26 cellular contexts compared by ENCODE assay signal in genomic region chr3:195118671-195119070, GRCh38.
A peak's percentile ranks its signal among the peaks of the same experiment; 100 is the strongest.
DNase-seq lines count a peak whose midpoint lies in the region; ATAC-seq, FAIRE-seq and TF ChIP-seq lines count a peak whose summit lies in the region.
"Had no signal": no experiment of that assay in that cellular context is flagged by ENCODE, and none has a peak within 500 bp of the region (broad histone marks: within the 10 kb centered on the region; RNA-seq: fewer than 3 reads in every experiment).

No MANE protein-coding gene starts in this region.

- in situ Hi-C loops in K562 (cut with MboI) = no loop called here

- H3K4me3 ChIP-seq in right cardiac atrium (ENCODE audit: low read length) (no peak overlapping the region), K562 (no peak overlapping the region), fibroblast of pulmonary artery (replicated peaks; ENCODE audit: low read depth, low read length) (no peak overlapping the region), vagina (no peak overlapping the region)
- H3K4me3 ChIP-seq: esophagus muscularis mucosa, left lung, tibial artery had no signal

- no peak for FAIRE-seq in K562 (lab: Jason Lieb, UNC)
- FAIRE-seq: small intestine had no signal

- POLR2A ChIA-PET in K562 (lab: Yijun Ruan, JAX) = no interaction called here

- WGBS in right cardiac atrium = 82% methylated on average over 13 of the region's 13 CpGs
- 73% methylated on average over 13 of the region's 13 CpGs for WGBS in K562 (ENCODE audit: insufficient coverage, low coverage, missing lambda C conversion rate)

- no peaks in the 10 kb centered on the region for H4K20me1 ChIP-seq in K562 (replicated peaks; ENCODE audit: control insufficient read depth, insufficient read depth, low read length)

- BruUV-seq in K562 (replicated peaks; lab: Mats Ljungman, UMichigan) = no TSS peak

- DNase-seq in right cardiac atrium = no peak
- DNase-seq in Right ventricle myocardium superior = no peak
- no peak for DNase-seq in K562 (ENCODE audit: extremely low read depth in 1 of 4, low spot score in 3 of 4)
- DNase-seq in fibroblast of pulmonary artery (ENCODE audit: low read depth) = peak; percentile 64
- DNase-seq in vagina (ENCODE audit: extremely low spot score in 2 of 2) = no peak
- no peak for DNase-seq in NCI-H82 (lab: John Stamatoyannopoulos, UW)
- no peak for DNase-seq in COLO668 (lab: John Stamatoyannopoulos, UW; ENCODE audit: unreplicated experiment)
- DNase-seq in NCI-H345 treated with DMSO at 0.1 percent for 48 hours (lab: John Stamatoyannopoulos, UW; ENCODE audit: unreplicated experiment) = no peak
- DNase-seq: activated CD4-positive, alpha-beta T cell treated with anti-CD3 and anti-CD28 coated beads for 4 hours; activated effector memory CD4-positive, alpha-beta T cell treated with anti-CD3 and anti-CD28 coated beads, Interleukin-2, amount 50 U/mL, for 16 hours; activated naive CD8-positive, alpha-beta T cell treated with anti-CD3 and anti-CD28 coated beads, Interleukin-2, amount 10 ng/mL, durations not matched to agents 7 days and 5 days; activated T-cell treated with anti-CD3 and anti-CD28 coated beads, Interleukin-2, amount 50 U/mL, for 1 hour; AML-193; DMS79 treated with DMSO at 0.1 percent for 48 hours; effector CD4-positive, alpha-beta T cell; KG1; left lung; naive thymus-derived CD4-positive, alpha-beta T cell; NCI-H1436; NCI-H345; stimulated activated CD4-positive, alpha-beta T cell treated with anti-CD3 and anti-CD28 coated beads, Interleukin-1b, Interleukin-23, amount 100 ng/mL, for 48 hours; stimulated activated CD8-positive, alpha-beta memory T cell treated with anti-CD3 and anti-CD28 coated beads, Interleukin-4, amount 100 ng/mL, for 48 hours; stimulated activated naive CD8-positive, alpha-beta T cell treated with anti-CD3 and anti-CD28 coated beads, Interleukin-15, amount 100 ng/mL, for 72 hours; tibial artery had no signal

- H3K9ac ChIP-seq in K562 (ENCODE audit: insufficient read depth in 1 of 2, low read depth in 2 of 2, low read length in 2 of 2) = peak overlapping the region in 1 of 2 experiments; percentile 60; a peak in 1 of 4 replicates

- intact Hi-C loops in right cardiac atrium (cut with DNase I) = no loop called here
- intact Hi-C loops in Right ventricle myocardium superior (cut with DNase I) = no loop called here
- intact Hi-C loops in K562 (cut with micrococcal nuclease) = loop anchor here (5.0 to 10.0 kb wide), 3 partner anchors 34 to 139 kb away; no protein-coding TSS in a partner anchor
- intact Hi-C loops in vagina (cut with DNase I) = no loop called here

- TF ChIP-seq POLR2A in K562 (conservative IDR thresholded peaks at IDR 0.05) = no peak
- TF ChIP-seq POLR2A in vagina (IDR thresholded peaks at IDR 0.05) = no peak

- H3K4me2 ChIP-seq in K562 (ENCODE audit: insufficient read depth, low read length) = peak overlapping the region; percentile 47; the same call in 1 of the 2 replicates

- H2AFZ ChIP-seq in K562 (ENCODE audit: low read depth, low read length) = no peak overlapping the region

- H3K27ac ChIP-seq in right cardiac atrium (ENCODE audit: low read length) (peak overlapping the region; percentile 54), K562 (ENCODE audit: extremely low read depth, low read depth, low read length) (peak overlapping the region; percentile 70; the same call in 1 of the 3 replicates), vagina (peak overlapping the region; percentile 28)
- H3K27ac ChIP-seq: left lung, tibial artery had no signal

- ATAC-seq in right cardiac atrium (peak in 1 of 2 donors; percentile 8), Right ventricle myocardium superior (ENCODE audit: poor library complexity) (no peak), K562 (no peak)
- ATAC-seq: left lung; naive thymus-derived CD4-positive, alpha-beta T cell; stimulated activated naive CD8-positive, alpha-beta T cell treated with anti-CD3 and anti-CD28 coated beads, Interleukin-15, amount 100 ng/mL, for 72 hours had no signal

- TF ChIP-seq CTCF in K562 (IDR thresholded peaks at IDR 0.05 in 2 of 3, conservative IDR thresholded peaks at IDR 0.05 in 1 of 3; ENCODE audit: insufficient read depth in 2 of 3, low read depth in 1 of 3, low read length in 3 of 3) (no peak), fibroblast of pulmonary artery (IDR thresholded peaks at IDR 0.05; ENCODE audit: low read length, missing control alignments) (no peak), vagina (IDR thresholded peaks at IDR 0.05) (no peak)

- no peaks in the 10 kb centered on the region for H3K27me3 ChIP-seq in right cardiac atrium (ENCODE audit: control insufficient read depth, insufficient read depth)
- H3K27me3 ChIP-seq in K562 (ENCODE audit: control insufficient read depth in 2 of 2, insufficient read depth in 2 of 2, low read length in 2 of 2) = no peaks in the 10 kb centered on the region
- no peaks in the 10 kb centered on the region for H3K27me3 ChIP-seq in vagina
- H3K27me3 ChIP-seq: esophagus muscularis mucosa, left lung, tibial artery had no signal

- TF ChIP-seq EP300 in K562 (IDR thresholded peaks at IDR 0.05; ENCODE audit: low read length) = no peak

- no peaks in the 10 kb centered on the region for H3K9me1 ChIP-seq in K562 (ENCODE audit: control insufficient read depth, insufficient read depth, low read length)

- H3K79me2 ChIP-seq in K562 (ENCODE audit: control insufficient read depth, insufficient read depth, low read length) = 0 out of 3 replicates have a peak, but pooled peaks cover 2% of the 10 kb centered on the region

- no peak for TF ChIP-seq RAD21 in K562 (CRISPR knock-in tag; conservative IDR thresholded peaks at IDR 0.05 in 1 of 2, IDR thresholded peaks at IDR 0.05 in 1 of 2)

- CTCF ChIA-PET in K562 (lab: Yijun Ruan, JAX; ENCODE audit: low intra/inter-chr PET ratio) = no interaction called here

- H3K4me1 ChIP-seq in right cardiac atrium (ENCODE audit: control insufficient read depth, insufficient read depth, low read length) (no peaks in the 10 kb centered on the region), K562 (replicated peaks in 1 of 2; ENCODE audit: control insufficient read depth in 2 of 2, insufficient read depth in 2 of 2, low read length in 2 of 2) (peaks cover 38 to 53% of the 10 kb centered on the region in 2 experiments), vagina (peaks cover 21% of the 10 kb centered on the region)
- H3K4me1 ChIP-seq: left lung, tibial artery had no signal

- H3K9me3 ChIP-seq in right cardiac atrium (ENCODE audit: control insufficient read depth, low read length) (no peaks in the 10 kb centered on the region), K562 (replicated peaks; ENCODE audit: control insufficient read depth, insufficient read depth, low read depth, low read length) (no peaks in the 10 kb centered on the region), vagina (no peaks in the 10 kb centered on the region)
- H3K9me3 ChIP-seq: esophagus muscularis mucosa, left lung, tibial artery had no signal

- H3K36me3 ChIP-seq in K562 (ENCODE audit: control insufficient read depth, insufficient read depth, low read length) (no peaks in the 10 kb centered on the region), vagina (no peaks in the 10 kb centered on the region)
- H3K36me3 ChIP-seq: esophagus muscularis mucosa, left lung, tibial artery had no signal

TF ChIP-seq in K562, 482 proteins besides CTCF, POLR2A, EP300 and RAD21:
- TF ChIP-seq ZNF79 (CRISPR knock-in tag; IDR thresholded peaks at IDR 0.05; ENCODE audit: low read depth) = no peak
- no peak for TF ChIP-seq POLR3A (IDR thresholded peaks at IDR 0.05; ENCODE audit: borderline replicate concordance, extremely low read depth, insufficient read depth, insufficient read length)
